1 cellular context compared by ENCODE assay signal in the genomic region with DNA sequence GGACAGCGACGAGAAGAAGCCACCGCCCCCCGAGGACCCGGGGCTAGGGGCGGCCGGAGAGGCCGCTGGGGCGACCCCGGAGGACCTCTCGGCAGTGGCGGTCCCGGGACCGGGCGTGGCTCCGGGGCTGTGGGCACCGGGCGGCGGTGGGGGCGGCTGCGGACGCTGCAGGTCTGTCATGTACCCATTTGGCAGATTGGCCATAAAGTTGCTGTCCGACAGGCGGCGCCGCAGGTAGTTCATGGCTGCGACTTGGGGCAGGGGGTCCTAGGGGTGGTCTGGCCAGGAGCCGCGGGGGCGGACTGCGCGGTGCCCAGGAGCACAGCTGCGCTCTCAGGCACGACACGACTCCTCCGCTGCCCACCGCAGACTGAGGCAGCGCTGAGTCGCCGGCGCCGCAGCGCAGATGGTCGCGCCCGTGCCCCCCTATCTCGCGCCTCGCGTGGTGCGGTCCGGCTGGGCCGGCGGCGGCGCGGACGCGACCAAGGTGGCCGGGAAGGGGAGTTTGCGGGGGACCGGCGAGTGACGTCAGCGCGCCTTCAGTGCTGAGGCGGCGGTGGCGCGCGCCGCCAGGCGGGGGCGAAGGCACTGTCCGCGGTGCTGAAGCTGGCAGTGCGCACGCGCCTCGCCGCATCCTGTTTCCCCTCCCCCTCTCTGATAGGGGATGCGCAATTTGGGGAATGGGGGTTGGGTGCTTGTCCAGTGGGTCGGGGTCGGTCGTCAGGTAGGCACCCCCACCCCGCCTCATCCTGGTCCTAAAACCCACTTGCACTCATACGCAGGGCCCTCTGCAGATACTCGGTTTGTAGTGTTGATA.
TF ChIP-seq lines count a peak whose summit lies in the region.

A gene (minus strand): TSS at position 372 of the 817 bp plus-strand sequence. CDS start 129 bp downstream, at position 243.

TF ChIP-seq in A549, 52 proteins besides CTCF, POLR2A, EP300 and RAD21 (continued from another document):
- TF ChIP-seq, protein P1, sequence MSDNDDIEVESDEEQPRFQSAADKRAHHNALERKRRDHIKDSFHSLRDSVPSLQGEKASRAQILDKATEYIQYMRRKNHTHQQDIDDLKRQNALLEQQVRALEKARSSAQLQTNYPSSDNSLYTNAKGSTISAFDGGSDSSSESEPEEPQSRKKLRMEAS (IDR thresholded peaks at IDR 0.05), result peak; percentile 68
- TF ChIP-seq CHD2 (IDR thresholded peaks at IDR 0.05; ENCODE audit: low read length, partially characterized antibody) (no peak), FOSL2 (IDR thresholded peaks at IDR 0.05) (no peak), FOSL2 (CRISPR knock-in tag; IDR thresholded peaks at IDR 0.05) (peak; percentile 52), MAFK (IDR thresholded peaks at IDR 0.05; ENCODE audit: partially characterized antibody) (no peak)
